ENCODE assay signal across 8 cellular contexts in genomic region chr2:37672104-37672869, GRCh38. TPM values are rescaled to one million over a fixed set of nuclear protein-coding genes. Genes with fewer than 3 reads are reported as not detected.
DNase-seq lines count a peak whose midpoint lies in the region; ATAC-seq and TF ChIP-seq lines count a peak whose summit lies in the region.

No MANE protein-coding gene starts in this region.

- TF ChIP-seq POLR2A in gastroesophageal sphincter (IDR thresholded peaks at IDR 0.05) (peak in 1 of 2 donors; percentile 30), thyroid gland (IDR thresholded peaks at IDR 0.05) (peak in 1 of 2 donors; percentile 34)

- ATAC-seq in gastroesophageal sphincter, result peak; percentile 52

- peaks cover 42% of the 10 kb centered on the region for H3K79me2 ChIP-seq in Loucy (ENCODE audit: insufficient read depth, low read length)

- H3K4me1 Mint-ChIP-seq in activated naive CD4-positive, alpha-beta T cell treated with anti-CD3 and anti-CD28 coated beads for 36 hours (ENCODE audit: low read depth), result peaks cover 40% of the 10 kb centered on the region

- no peaks in the 10 kb centered on the region for H3K36me3 Mint-ChIP-seq in activated naive CD4-positive, alpha-beta T cell treated with anti-CD3 and anti-CD28 coated beads for 36 hours (ENCODE audit: low read depth)

- H3K4me3 ChIP-seq in Loucy (ENCODE audit: low read length, poor library complexity, severe bottlenecking) (peak overlapping the region; percentile 96), gastroesophageal sphincter (peak overlapping the region; percentile 74 to 90), thyroid gland (replicated peaks in 1 of 3) (peak overlapping the region; percentile 68 to 99 (median 97))

- peak overlapping the region; percentile 82 to 93 (median 90) for H3K27ac ChIP-seq in gastroesophageal sphincter
- peak overlapping the region; percentile 90 to 95 (median 94) for H3K27ac ChIP-seq in thyroid gland

- H3K27me3 Mint-ChIP-seq in activated naive CD4-positive, alpha-beta T cell treated with anti-CD3 and anti-CD28 coated beads for 36 hours (ENCODE audit: low read depth), result no peaks in the 10 kb centered on the region

- CTCF ChIA-PET in activated naive CD4-positive, alpha-beta T cell treated with anti-CD3 and anti-CD28 coated beads for 36 hours (lab: Charles Lee), result interaction anchor here (0.9 kb wide), 1 partner anchor 205 kb away, joined by 5 read pairs; no protein-coding TSS in a partner anchor

- H3K4me1 ChIP-seq in Loucy (ENCODE audit: insufficient read depth, low read length, poor library complexity, severe bottlenecking) (peaks cover 40% of the 10 kb centered on the region), gastroesophageal sphincter (peaks cover 0 to 41% (median 1%) of the 10 kb centered on the region in 3 donors), thyroid gland (peaks cover 4 to 5% of the 10 kb centered on the region in 2 donors)

- H3K27me3 ChIP-seq in Loucy (ENCODE audit: insufficient read depth, low read length, poor library complexity, severe bottlenecking) (no peaks in the 10 kb centered on the region), gastroesophageal sphincter (no peaks in the 10 kb centered on the region), thyroid gland (no peaks in the 10 kb centered on the region)

- no peaks in the 10 kb centered on the region for H3F3A ChIP-seq in Loucy (ENCODE audit: low read depth)

- H3K4me3 Mint-ChIP-seq in activated naive CD4-positive, alpha-beta T cell treated with anti-CD3 and anti-CD28 coated beads for 36 hours, result peak overlapping the region; percentile 75

- peak; percentile 97 for DNase-seq in ELF-1 (ENCODE audit: low read depth, low spot score)
- peak; percentile 64 for DNase-seq in GOT3 (lab: John Stamatoyannopoulos, UW)
- DNase-seq in SIG-M5 treated with dmso at 0.1 percent for 504 hours (lab: John Stamatoyannopoulos, UW; ENCODE audit: unreplicated experiment), result peak; percentile 90
- DNase-seq in activated naive CD4-positive, alpha-beta T cell treated with anti-CD3 and anti-CD28 coated beads for 36 hours, result peak; percentile 71
- DNase-seq in nucleus accumbens (lab: John Stamatoyannopoulos, UW), result peak in 32 of 56 donors; percentile 11 to 70 (median 29)
- peak; percentile 86 for DNase-seq in thyroid gland

- H3K4me2 ChIP-seq in Loucy (ENCODE audit: low read depth, low read length, poor library complexity, severe bottlenecking), result peak overlapping the region; percentile 58

- peak overlapping the region; percentile 56 for H2AFZ ChIP-seq in Loucy (ENCODE audit: low read length)

- peak overlapping the region; percentile 63 for H3K27ac Mint-ChIP-seq in activated naive CD4-positive, alpha-beta T cell treated with anti-CD3 and anti-CD28 coated beads for 36 hours

- intact Hi-C loops in activated naive CD4-positive, alpha-beta T cell treated with anti-CD3 and anti-CD28 coated beads for 36 hours (cut with micrococcal nuclease), result loop anchor here (1.0 to 5.0 kb wide), 4 partner anchors 12 to 590 kb away; partner anchors contain the start of genes GPATCH11, HEATR5B and PRKD3
- intact Hi-C loops in thyroid gland (cut with DNase I), result loop anchor here (10.0 kb wide), 1 partner anchor 103 kb away; no protein-coding TSS in a partner anchor

- peaks cover 41% of the 10 kb centered on the region for H4K20me1 ChIP-seq in Loucy (ENCODE audit: insufficient read depth, low read length, poor library complexity, severe bottlenecking)

- H3K9me2 ChIP-seq in Loucy (replicated peaks; ENCODE audit: low read depth, low read length), result no peaks in the 10 kb centered on the region

- no peaks in the 10 kb centered on the region for H3K36me3 ChIP-seq in Loucy (ENCODE audit: insufficient read depth, low read length)
- H3K36me3 ChIP-seq in gastroesophageal sphincter, result no peaks in the 10 kb centered on the region
- no peaks in the 10 kb centered on the region for H3K36me3 ChIP-seq in thyroid gland

- no peak for TF ChIP-seq CTCF in Loucy (conservative IDR thresholded peaks at IDR 0.05; ENCODE audit: low read length)
- no peak for TF ChIP-seq CTCF in gastroesophageal sphincter (IDR thresholded peaks at IDR 0.05)
- no peak for TF ChIP-seq CTCF in thyroid gland (IDR thresholded peaks at IDR 0.05)

- H3K9me3 ChIP-seq in Loucy (ENCODE audit: insufficient read depth, low read depth, low read length), result no peaks in the 10 kb centered on the region
- no peaks in the 10 kb centered on the region for H3K9me3 ChIP-seq in gastroesophageal sphincter
- H3K9me3 ChIP-seq in thyroid gland, result no peaks in the 10 kb centered on the region

- WGBS in gastroesophageal sphincter (ENCODE audit: low coverage in 1 of 2), 2 donors, result 0% methylated on average over 6 of the region's 69 CpGs; no CpG with 5 or more reads in 1 of the 2 donors
- WGBS in thyroid gland, 2 donors, result 1 to 2% methylated on average over 13 to 47 of the region's 69 CpGs

- peak overlapping the region; percentile 91 for H3K9ac ChIP-seq in Loucy (ENCODE audit: low read depth, low read length, poor library complexity, severe bottlenecking)

- no peaks in the 10 kb centered on the region for H3K9me3 Mint-ChIP-seq in activated naive CD4-positive, alpha-beta T cell treated with anti-CD3 and anti-CD28 coated beads for 36 hours

- TF ChIP-seq EP300 in gastroesophageal sphincter (IDR thresholded peaks at IDR 0.05), result no peak

RNA-seq across cellular contexts. Expression of gene CDC42EP3, which starts 0.8 kb away (rescaled TPM):
- total RNA-seq in activated naive CD4-positive, alpha-beta T cell treated with anti-CD3 and anti-CD28 coated beads for 36 hours, result 1 to 10 TPM; 8.5 to 9.4 TPM
- total RNA-seq in gastroesophageal sphincter (100 to 1,000 TPM in 2 of 4 donors, 10 to 100 TPM in 2; 39.4 to 198 (median 87.4) TPM), thyroid gland (10 to 100 TPM in 3 of 4 donors, 1 to 10 TPM in 1; 8.1 to 24.7 (median 18.8) TPM)

Comparison
In these comparisons a context has a peak if more than half of its experiments do, and no peak if none do; other contexts are left out.
1. Peak in every context shown above with its lines: DNase-seq, ATAC-seq, H3K4me3 ChIP-seq and H3K27ac ChIP-seq.
2. DNase-seq: peak in every context shown above with its lines; median percentile 97 in ELF-1; 90 in SIG-M5 treated with dmso at 0.1 percent for 504 hours; 86 in thyroid gland; 71 in activated naive CD4-positive, alpha-beta T cell treated with anti-CD3 and anti-CD28 coated beads for 36 hours; 64 in GOT3; 29 in nucleus accumbens.